13 cellular contexts compared by ENCODE assay signal in genomic region chr5:100860407-100860806, GRCh38. TPM values are rescaled to one million over a fixed set of nuclear protein-coding genes. Genes with fewer than 3 reads are reported as not detected.
DNase-seq lines count a peak whose midpoint lies in the region; ATAC-seq and FAIRE-seq lines count a peak whose summit lies in the region.
"Had no signal": no experiment of that assay in that cellular context is flagged by ENCODE, and none has a peak within 500 bp of the region (broad histone marks: within the 10 kb centered on the region; RNA-seq: fewer than 3 reads in every experiment).

No MANE protein-coding gene starts in this region.

- CTCF ChIA-PET in activated naive CD4-positive, alpha-beta T cell treated with anti-CD3 and anti-CD28 coated beads for 36 hours (lab: Charles Lee): interaction anchor here (1.6 kb wide), 1 partner anchor 40 kb away, joined by 4 read pairs; no protein-coding TSS in a partner anchor

- H3K27me3 Mint-ChIP-seq in activated naive CD4-positive, alpha-beta T cell treated with anti-CD3 and anti-CD28 coated beads for 36 hours (ENCODE audit: low read depth): no peaks in the 10 kb centered on the region
- no peaks in the 10 kb centered on the region for H3K27me3 Mint-ChIP-seq in stimulated activated memory B cell treated with anti-CD40 and anti-IgM and Interleukin-4, amounts not matched to agents 10 μg/mL and 1 μg/mL and 100 μg/mL, for 72 hours
- H3K27me3 Mint-ChIP-seq: type B pancreatic cell had no signal

- peaks cover 43% of the 10 kb centered on the region for H3K4me1 Mint-ChIP-seq in activated naive CD4-positive, alpha-beta T cell treated with anti-CD3 and anti-CD28 coated beads for 36 hours (ENCODE audit: low read depth)
- H3K4me1 Mint-ChIP-seq in stimulated activated memory B cell treated with anti-CD40 and anti-IgM and Interleukin-4, amounts not matched to agents 10 μg/mL and 1 μg/mL and 100 μg/mL, for 72 hours: peaks cover 60% of the 10 kb centered on the region

- no peak overlapping the region for H3K27ac Mint-ChIP-seq in activated naive CD4-positive, alpha-beta T cell treated with anti-CD3 and anti-CD28 coated beads for 36 hours
- H3K27ac Mint-ChIP-seq in stimulated activated memory B cell treated with anti-CD40 and anti-IgM and Interleukin-4, amounts not matched to agents 10 μg/mL and 1 μg/mL and 100 μg/mL, for 72 hours: peak overlapping the region; percentile 83
- H3K27ac Mint-ChIP-seq: type B pancreatic cell had no signal

- no peaks in the 10 kb centered on the region for H3K9me3 Mint-ChIP-seq in activated naive CD4-positive, alpha-beta T cell treated with anti-CD3 and anti-CD28 coated beads for 36 hours
- H3K9me3 Mint-ChIP-seq in stimulated activated memory B cell treated with anti-CD40 and anti-IgM and Interleukin-4, amounts not matched to agents 10 μg/mL and 1 μg/mL and 100 μg/mL, for 72 hours: peaks cover under 1% of the 10 kb centered on the region
- H3K9me3 Mint-ChIP-seq: type B pancreatic cell had no signal

- FAIRE-seq in frontal cortex (lab: Jason Lieb, UNC): no peak

- peak; percentile 10 for DNase-seq in activated naive CD4-positive, alpha-beta T cell treated with Interleukin-2 at 50 U/mL for 16 hours
- DNase-seq in activated naive CD4-positive, alpha-beta T cell treated with anti-CD3 and anti-CD28 coated beads for 36 hours: no peak
- DNase-seq in 8988T: no peak
- no peak for DNase-seq in frontal cortex (ENCODE audit: low spot score in 2 of 2)
- DNase-seq: activated effector memory CD4-positive, alpha-beta T cell treated with anti-CD3 and anti-CD28 coated beads, Interleukin-2, amount 50 U/mL, for 16 hours; cerebellar nuclear complex; PC-3; T1000 had no signal

- ATAC-seq in GM21529 (IDR thresholded peaks at IDR 0.05; ENCODE audit: unreplicated experiment) (peak; percentile 47), HG03457 (IDR thresholded peaks at IDR 0.05; ENCODE audit: unreplicated experiment) (peak; percentile 49), HG03521 (IDR thresholded peaks at IDR 0.05; ENCODE audit: unreplicated experiment) (no peak)
- ATAC-seq in stimulated activated memory B cell treated with anti-CD40 and anti-IgM and Interleukin-4, amounts not matched to agents 10 μg/mL and 1 μg/mL and 100 μg/mL, for 72 hours: peak; percentile 48
- ATAC-seq: PC-3 had no signal

- H3K36me3 Mint-ChIP-seq in activated naive CD4-positive, alpha-beta T cell treated with anti-CD3 and anti-CD28 coated beads for 36 hours (ENCODE audit: low read depth): peaks cover 17% of the 10 kb centered on the region
- peaks cover 45% of the 10 kb centered on the region for H3K36me3 Mint-ChIP-seq in stimulated activated memory B cell treated with anti-CD40 and anti-IgM and Interleukin-4, amounts not matched to agents 10 μg/mL and 1 μg/mL and 100 μg/mL, for 72 hours
- H3K36me3 Mint-ChIP-seq: type B pancreatic cell had no signal

- no peak overlapping the region for H3K4me3 Mint-ChIP-seq in activated naive CD4-positive, alpha-beta T cell treated with anti-CD3 and anti-CD28 coated beads for 36 hours
- H3K4me3 Mint-ChIP-seq in stimulated activated memory B cell treated with anti-CD40 and anti-IgM and Interleukin-4, amounts not matched to agents 10 μg/mL and 1 μg/mL and 100 μg/mL, for 72 hours: no peak overlapping the region
- H3K4me3 Mint-ChIP-seq: type B pancreatic cell had no signal

- intact Hi-C loops in activated naive CD4-positive, alpha-beta T cell treated with anti-CD3 and anti-CD28 coated beads for 36 hours (cut with micrococcal nuclease): loop anchor here (1.0 kb wide), 1 partner anchor 30 kb away; no protein-coding TSS in a partner anchor

RNA-seq across cellular contexts. Expression of gene ST8SIA4, which starts 42.7 kb away (rescaled TPM):
- total RNA-seq in activated naive CD4-positive, alpha-beta T cell treated with anti-CD3 and anti-CD28 coated beads for 36 hours: 10 to 100 TPM; 11.2 to 16.2 TPM
- 76.2 TPM for total RNA-seq in frontal cortex
